ENCODE assay signal across 13 cellular contexts in genomic region chr21:15682977-15683376, GRCh38. TPM values are rescaled to one million over a fixed set of nuclear protein-coding genes. Genes with fewer than 3 reads are reported as not detected.
DNase-seq lines count a peak whose midpoint lies in the region; ATAC-seq, FAIRE-seq and TF ChIP-seq lines count a peak whose summit lies in the region.
"Had no signal": no experiment of that assay in that cellular context is flagged by ENCODE, and none has a peak within 500 bp of the region (broad histone marks: within the 10 kb centered on the region; RNA-seq: fewer than 3 reads in every experiment).

No MANE protein-coding gene starts in this region.

- H3K4ac ChIP-seq in IMR-90 (ENCODE audit: low read depth, low read length), result no peak overlapping the region

- no TSS peak for BruUV-seq in IMR-90 (replicated peaks; lab: Mats Ljungman, UMichigan)

- H3K79me1 ChIP-seq in IMR-90 (ENCODE audit: low read depth in 1 of 2, low read length in 2 of 2), result no peaks in the 10 kb centered on the region

- no CpG with 5 or more reads among the region's 2 CpGs for WGBS in IMR-90 (ENCODE audit: extremely low coverage in 2 of 2, insufficient read length in 1 of 2), 2 experiments
- WGBS in spleen, 5 donors, result 35 to 62% (median 38%) methylated on average over 2 of the region's 2 CpGs

- H4K8ac ChIP-seq in IMR-90 (ENCODE audit: low read depth in 2 of 2, low read length in 2 of 2), result peak overlapping the region in 1 of 2 experiments; percentile 54; a peak in 2 of 4 replicates

- no peak overlapping the region for H4K5ac ChIP-seq in IMR-90 (ENCODE audit: low read depth, low read length)

- TF ChIP-seq CTCF in IMR-90 (conservative IDR thresholded peaks at IDR 0.05; ENCODE audit: low read depth, low read length), result no peak
- no peak for TF ChIP-seq CTCF in spleen (IDR thresholded peaks at IDR 0.05 in 8 of 11, conservative IDR thresholded peaks at IDR 0.05 in 3 of 11)

- no peak overlapping the region for H2BK15ac ChIP-seq in IMR-90 (ENCODE audit: low read depth, low read length)

- TF ChIP-seq RAD21 in IMR-90 (IDR thresholded peaks at IDR 0.05; ENCODE audit: low read length), result no peak

- H2BK20ac ChIP-seq in IMR-90 (ENCODE audit: low read depth, low read length), result peak overlapping the region; percentile 21; the same call in 1 of the 2 replicates

- POLR2A ChIA-PET in IMR-90 (lab: Charles Lee; ENCODE audit: unreplicated experiment), result no interaction called here

- FAIRE-seq in GM19239 (lab: Jason Lieb, UNC), result no peak

- peak overlapping the region in 1 of 2 donors; percentile 3 for H3K27ac Mint-ChIP-seq in stimulated activated naive CD8-positive, alpha-beta T cell treated with anti-CD3 and anti-CD28 coated beads, Interleukin-15, amount 100 ng/mL, for 72 hours
- H3K27ac Mint-ChIP-seq: mesothelial cell of epicardium, WTC11 had no signal

- H3K56ac ChIP-seq in IMR-90 (ENCODE audit: extremely low read depth, insufficient read depth, low read length), result no peak overlapping the region

- H3K9me3 ChIP-seq in IMR-90 (ENCODE audit: control insufficient read depth, insufficient read depth, low read length) (peaks cover 13% of the 10 kb centered on the region), spleen (no peaks in the 10 kb centered on the region)
- H3K9me3 ChIP-seq: gastroesophageal sphincter had no signal

- H3K27ac ChIP-seq in IMR-90 (ENCODE audit: insufficient read depth, low read length) (no peak overlapping the region), spleen (peak overlapping the region in 4 of 8 donors; percentile 69 to 84 (median 75))
- H3K27ac ChIP-seq: gastroesophageal sphincter had no signal

- no peaks in the 10 kb centered on the region for H4K20me1 ChIP-seq in IMR-90 (ENCODE audit: insufficient read depth, low read length)

- no peaks in the 10 kb centered on the region for H3K9me1 ChIP-seq in IMR-90 (ENCODE audit: insufficient read depth, low read length)

- no peak overlapping the region for H3K14ac ChIP-seq in IMR-90 (replicated peaks; ENCODE audit: low read depth, low read length)

- no peak overlapping the region for H2AK9ac ChIP-seq in IMR-90 (replicated peaks; ENCODE audit: low read depth, low read length, poor library complexity)

- no peak overlapping the region for H3K4me3 Mint-ChIP-seq in stimulated activated naive CD8-positive, alpha-beta T cell treated with anti-CD3 and anti-CD28 coated beads, Interleukin-15, amount 100 ng/mL, for 72 hours
- H3K4me3 Mint-ChIP-seq: activated T-cell treated with anti-CD3 and anti-CD28 coated beads, Interleukin-2, amount 50 U/mL, for 24 hours; mesothelial cell of epicardium; WTC11 had no signal

- no peak overlapping the region for H3K4me2 ChIP-seq in IMR-90 (ENCODE audit: low read depth, low read length)

- H3K27me3 Mint-ChIP-seq in stimulated activated naive CD8-positive, alpha-beta T cell treated with anti-CD3 and anti-CD28 coated beads, Interleukin-15, amount 100 ng/mL, for 72 hours, result no peaks in the 10 kb centered on the region
- H3K27me3 Mint-ChIP-seq: activated T-cell treated with anti-CD3 and anti-CD28 coated beads, Interleukin-2, amount 50 U/mL, for 24 hours had no signal

- no peak overlapping the region for H4K91ac ChIP-seq in IMR-90 (ENCODE audit: insufficient read depth, low read depth, low read length)

- DNase-seq in AG08396 (ENCODE audit: low spot score) (peak; percentile 23), IMR-90 (peak; percentile 57), amniotic epithelial cell (ENCODE audit: low read depth) (peak; percentile 57), iris pigment epithelial cell (ENCODE audit: low read depth) (peak; percentile 81), NCI-H1417 treated with DMSO at 0.1 percent for 48 hours (lab: John Stamatoyannopoulos, UW) (no peak), spleen (no peak), GM19239 (ENCODE audit: insufficient read length, low spot score) (no peak)
- no peak for DNase-seq in stimulated activated naive CD8-positive, alpha-beta T cell treated with anti-CD3 and anti-CD28 coated beads, Interleukin-15, amount 100 ng/mL, for 72 hours
- DNase-seq: activated T-cell treated with anti-CD3 and anti-CD28 coated beads, Interleukin-2, amount 50 U/mL, for 24 hours; C1 segment of cervical spinal cord had no signal

- H2AFZ ChIP-seq in IMR-90 (replicated peaks; ENCODE audit: low read length, poor library complexity), result no peak overlapping the region

- H3K27me3 ChIP-seq in IMR-90 (ENCODE audit: control insufficient read depth, insufficient read depth, low read length) (no peaks in the 10 kb centered on the region), spleen (replicated peaks in 1 of 7) (no peaks in the 10 kb centered on the region)
- H3K27me3 ChIP-seq: gastroesophageal sphincter had no signal

- H3K18ac ChIP-seq in IMR-90 (ENCODE audit: low read depth, low read length), result peak overlapping the region; percentile 57; the same call in 1 of the 2 replicates

- CTCF ChIA-PET in IMR-90 (lab: Yijun Ruan, JAX), result no interaction called here

- H3K23ac ChIP-seq in IMR-90 (ENCODE audit: low read depth, low read length), result no peak overlapping the region

- H2BK120ac ChIP-seq in IMR-90 (ENCODE audit: low read depth, low read length), result peak overlapping the region; percentile 51

- peaks cover 8% of the 10 kb centered on the region for H3K4me1 Mint-ChIP-seq in stimulated activated naive CD8-positive, alpha-beta T cell treated with anti-CD3 and anti-CD28 coated beads, Interleukin-15, amount 100 ng/mL, for 72 hours
- H3K4me1 Mint-ChIP-seq: WTC11 had no signal

- no peak overlapping the region for H3K9ac ChIP-seq in IMR-90 (ENCODE audit: low read depth, low read length)

- peaks cover 4% of the 10 kb centered on the region for H3K4me1 ChIP-seq in IMR-90 (ENCODE audit: control insufficient read depth, insufficient read depth, low read length)
- peaks cover 0 to 42% (median 2%) of the 10 kb centered on the region in 6 donors for H3K4me1 ChIP-seq in spleen
- H3K4me1 ChIP-seq: gastroesophageal sphincter had no signal

- intact Hi-C loops in IMR-90 (cut with micrococcal nuclease), result no loop called here
- intact Hi-C loops in spleen (cut with DNase I; ENCODE audit: low total_unique reads), result no loop called here

- H3K9me3 Mint-ChIP-seq in stimulated activated naive CD8-positive, alpha-beta T cell treated with anti-CD3 and anti-CD28 coated beads, Interleukin-15, amount 100 ng/mL, for 72 hours, result no peaks in the 10 kb centered on the region
- H3K9me3 Mint-ChIP-seq: activated T-cell treated with anti-CD3 and anti-CD28 coated beads, Interleukin-2, amount 50 U/mL, for 24 hours; WTC11 had no signal

- TF ChIP-seq POLR2A in IMR-90 (IDR thresholded peaks at IDR 0.05; ENCODE audit: low read depth, low read length) (no peak), spleen (IDR thresholded peaks at IDR 0.05) (no peak)

- peak overlapping the region; percentile 91 for H2BK5ac ChIP-seq in IMR-90 (ENCODE audit: low read depth, low read length, poor library complexity, severe bottlenecking)

- H2AK5ac ChIP-seq in IMR-90 (ENCODE audit: low read depth, low read length), result no peak overlapping the region

- dilution Hi-C loops in IMR-90 (cut with HindIII; ENCODE audit: low sequenced_read_pairs, unreplicated experiment), result no loop called here

- in situ Hi-C loops in IMR-90 (cut with MboI; ENCODE audit: low sequenced_read_pairs), result no loop called here

- peak; percentile 32 for ATAC-seq in IMR-90 (ENCODE audit: low read depth)
- ATAC-seq in stimulated activated naive CD8-positive, alpha-beta T cell treated with anti-CD3 and anti-CD28 coated beads, Interleukin-15, amount 100 ng/mL, for 72 hours, result no peak
- ATAC-seq: gastroesophageal sphincter, WTC11 had no signal

- no peaks in the 10 kb centered on the region for H3K36me3 ChIP-seq in IMR-90 (ENCODE audit: control insufficient read depth, insufficient read depth, low read length)
- H3K36me3 ChIP-seq in spleen, result no peaks in the 10 kb centered on the region
- H3K36me3 ChIP-seq: gastroesophageal sphincter had no signal

- H3K4me3 ChIP-seq in IMR-90 (ENCODE audit: insufficient read depth, low read depth, low read length), result no peak overlapping the region
- peak overlapping the region in 1 of 8 donors; percentile 22 for H3K4me3 ChIP-seq in spleen
- H3K4me3 ChIP-seq: gastroesophageal sphincter had no signal

TF ChIP-seq in IMR-90, 13 proteins besides CTCF, POLR2A, EP300 and RAD21:
- TF ChIP-seq ELK1 (IDR thresholded peaks at IDR 0.05; ENCODE audit: borderline replicate concordance, low read depth, low read length) (no peak), FOS (IDR thresholded peaks at IDR 0.05; ENCODE audit: low read depth, low read length) (no peak; the same call in 1 of the 2 replicates), RFX5 (IDR thresholded peaks at IDR 0.05; ENCODE audit: low read depth, low read length) (no peak), MAFK (IDR thresholded peaks at IDR 0.05; ENCODE audit: low read depth, low read length) (no peak), CEBPB (IDR thresholded peaks at IDR 0.05; ENCODE audit: low read depth, low read length) (0 out of 2 replicates have a peak, but pooled peaks have one; percentile 37)
TF ChIP-seq in IMR-90: peak in this region for 1.

RNA-seq across cellular contexts. Expression of gene USP25, which starts 46.8 kb away (rescaled TPM):
- total RNA-seq in IMR-90 (2012; rRNA removed), result 23.3 and 30.8 TPM in 2 replicates
- polyA plus RNA-seq in IMR-90 (2012; rRNA removed), result 7.2 and 9.3 TPM in 2 replicates
- polyA plus RNA-seq in IMR-90 (2012; cell fraction: cytosol; rRNA removed), result 1.8 and 2.7 TPM in 2 replicates
- polyA plus RNA-seq in IMR-90 (2012; cell fraction: nucleus; rRNA removed; ENCODE audit: low replicate concordance), result 1.2 and 16.3 TPM in 2 replicates
- 10 to 100 TPM; 46.0 to 62.2 (median 59.0) TPM for total RNA-seq in spleen
- polyA plus RNA-seq in spleen, result 1 to 10 TPM; 9.3 to 9.9 (median 9.4) TPM

Comparison
In these comparisons a context has a peak if more than half of its experiments do, and no peak if none do; other contexts are left out.
1. DNase-seq: peak in AG08396 (single experiment), IMR-90 (single experiment), amniotic epithelial cell (single experiment) and iris pigment epithelial cell (single experiment); none in NCI-H1417 treated with DMSO at 0.1 percent for 48 hours (single experiment), spleen (single experiment), stimulated activated naive CD8-positive, alpha-beta T cell treated with anti-CD3 and anti-CD28 coated beads, Interleukin-15, amount 100 ng/mL, for 72 hours (0 of 2) and GM19239 (single experiment).